Comparison of ENCODE assay signal across 1 cellular context in the genomic region with DNA sequence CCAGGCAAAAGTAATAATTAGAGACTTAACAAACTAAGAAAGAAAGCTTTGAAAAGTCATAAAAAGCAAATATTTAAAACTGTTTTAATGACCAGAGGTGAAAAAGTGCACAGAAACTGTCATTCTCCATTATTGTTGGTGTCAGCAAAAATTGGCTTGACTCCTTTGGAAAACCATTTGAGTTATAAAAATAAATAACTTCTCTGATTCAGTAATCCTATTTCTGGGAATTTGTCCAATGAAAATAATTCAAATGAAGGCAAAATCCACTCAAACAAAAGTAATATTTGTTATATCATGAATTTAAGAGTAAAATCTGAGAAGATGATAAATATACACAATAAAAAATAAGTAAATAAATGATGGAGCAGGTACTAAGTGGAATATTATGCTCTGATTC.
TF ChIP-seq lines count a peak whose summit lies in the region.

No MANE protein-coding gene starts in this region.

TF ChIP-seq in K562, 482 proteins besides CTCF, POLR2A, EP300 and RAD21 (continued from another document):
- TF ChIP-seq, protein P1, sequence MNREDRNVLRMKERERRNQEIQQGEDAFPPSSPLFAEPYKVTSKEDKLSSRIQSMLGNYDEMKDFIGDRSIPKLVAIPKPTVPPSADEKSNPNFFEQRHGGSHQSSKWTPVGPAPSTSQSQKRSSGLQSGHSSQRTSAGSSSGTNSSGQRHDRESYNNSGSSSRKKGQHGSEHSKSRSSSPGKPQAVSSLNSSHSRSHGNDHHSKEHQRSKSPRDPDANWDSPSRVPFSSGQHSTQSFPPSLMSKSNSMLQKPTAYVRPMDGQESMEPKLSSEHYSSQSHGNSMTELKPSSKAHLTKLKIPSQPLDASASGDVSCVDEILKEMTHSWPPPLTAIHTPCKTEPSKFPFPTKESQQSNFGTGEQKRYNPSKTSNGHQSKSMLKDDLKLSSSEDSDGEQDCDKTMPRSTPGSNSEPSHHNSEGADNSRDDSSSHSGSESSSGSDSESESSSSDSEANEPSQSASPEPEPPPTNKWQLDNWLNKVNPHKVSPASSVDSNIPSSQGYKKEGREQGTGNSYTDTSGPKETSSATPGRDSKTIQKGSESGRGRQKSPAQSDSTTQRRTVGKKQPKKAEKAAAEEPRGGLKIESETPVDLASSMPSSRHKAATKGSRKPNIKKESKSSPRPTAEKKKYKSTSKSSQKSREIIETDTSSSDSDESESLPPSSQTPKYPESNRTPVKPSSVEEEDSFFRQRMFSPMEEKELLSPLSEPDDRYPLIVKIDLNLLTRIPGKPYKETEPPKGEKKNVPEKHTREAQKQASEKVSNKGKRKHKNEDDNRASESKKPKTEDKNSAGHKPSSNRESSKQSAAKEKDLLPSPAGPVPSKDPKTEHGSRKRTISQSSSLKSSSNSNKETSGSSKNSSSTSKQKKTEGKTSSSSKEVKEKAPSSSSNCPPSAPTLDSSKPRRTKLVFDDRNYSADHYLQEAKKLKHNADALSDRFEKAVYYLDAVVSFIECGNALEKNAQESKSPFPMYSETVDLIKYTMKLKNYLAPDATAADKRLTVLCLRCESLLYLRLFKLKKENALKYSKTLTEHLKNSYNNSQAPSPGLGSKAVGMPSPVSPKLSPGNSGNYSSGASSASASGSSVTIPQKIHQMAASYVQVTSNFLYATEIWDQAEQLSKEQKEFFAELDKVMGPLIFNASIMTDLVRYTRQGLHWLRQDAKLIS (CRISPR knock-in tag; IDR thresholded peaks at IDR 0.05) = no peak
- TF ChIP-seq C11orf30 (IDR thresholded peaks at IDR 0.05; ENCODE audit: low read depth) (peak; percentile 44; the same call in 1 of the 2 replicates), ZKSCAN3 (CRISPR knock-in tag; IDR thresholded peaks at IDR 0.05) (no peak), HDGF (IDR thresholded peaks at IDR 0.05) (no peak)
